In the genomic region with DNA sequence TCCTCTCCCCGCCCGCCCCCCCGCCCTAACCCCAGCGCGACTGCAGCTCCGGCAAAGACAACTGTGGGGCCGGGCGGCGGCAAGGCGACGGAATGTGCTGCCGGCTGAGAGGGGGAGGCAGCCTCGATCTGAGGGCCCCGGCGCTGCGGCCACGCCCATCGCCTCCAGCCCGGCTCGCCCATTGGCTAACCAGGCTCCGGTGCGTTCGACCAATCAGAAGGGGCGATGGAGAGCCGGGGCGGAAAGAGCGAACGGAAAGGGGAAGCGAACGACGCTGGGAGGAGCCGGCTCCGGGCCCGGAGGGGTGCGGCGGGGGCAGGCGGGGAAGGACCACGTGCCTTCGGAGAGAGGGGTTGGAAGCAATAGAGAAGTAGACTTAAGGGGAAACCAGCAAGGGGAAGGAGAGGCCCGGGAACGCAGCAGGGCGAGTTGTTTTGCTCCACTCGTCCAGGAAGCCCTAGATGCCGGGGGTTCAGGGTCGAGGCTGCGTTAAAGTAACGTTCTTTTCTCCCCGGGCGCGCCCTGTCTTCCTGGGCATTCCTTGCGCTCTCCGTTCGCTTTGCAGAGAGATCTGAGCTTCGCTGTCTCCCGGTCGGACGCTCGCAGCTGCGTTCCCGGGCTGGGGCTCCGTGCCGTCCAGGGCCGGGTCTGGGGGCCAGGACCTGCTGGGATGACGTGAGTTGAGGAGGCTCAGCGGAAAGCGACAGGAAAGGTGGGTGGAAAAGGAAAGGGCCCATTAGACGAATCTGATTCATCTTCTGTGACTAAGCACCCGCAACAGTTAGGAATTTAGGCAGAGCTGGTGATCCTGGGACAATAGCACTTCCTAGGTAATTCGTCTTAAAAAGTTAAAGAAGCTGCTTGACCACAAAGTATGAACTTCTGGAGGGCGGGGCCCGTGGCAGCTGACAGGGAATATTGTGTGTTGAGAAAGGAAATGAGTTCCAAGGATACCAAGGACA, we compare ENCODE assay signal across 8 cellular contexts. TPM values are rescaled to one million over a fixed set of nuclear protein-coding genes. Genes with fewer than 3 reads are reported as not detected.
DNase-seq lines count a peak whose midpoint lies in the region; ATAC-seq and TF ChIP-seq lines count a peak whose summit lies in the region.

A gene with protein sequence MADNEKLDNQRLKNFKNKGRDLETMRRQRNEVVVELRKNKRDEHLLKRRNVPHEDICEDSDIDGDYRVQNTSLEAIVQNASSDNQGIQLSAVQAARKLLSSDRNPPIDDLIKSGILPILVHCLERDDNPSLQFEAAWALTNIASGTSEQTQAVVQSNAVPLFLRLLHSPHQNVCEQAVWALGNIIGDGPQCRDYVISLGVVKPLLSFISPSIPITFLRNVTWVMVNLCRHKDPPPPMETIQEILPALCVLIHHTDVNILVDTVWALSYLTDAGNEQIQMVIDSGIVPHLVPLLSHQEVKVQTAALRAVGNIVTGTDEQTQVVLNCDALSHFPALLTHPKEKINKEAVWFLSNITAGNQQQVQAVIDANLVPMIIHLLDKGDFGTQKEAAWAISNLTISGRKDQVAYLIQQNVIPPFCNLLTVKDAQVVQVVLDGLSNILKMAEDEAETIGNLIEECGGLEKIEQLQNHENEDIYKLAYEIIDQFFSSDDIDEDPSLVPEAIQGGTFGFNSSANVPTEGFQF (minus strand): TSS at position 130 of the 962 bp plus-strand sequence. CDS start 289 bp downstream, outside the sequence.

- intact Hi-C loops in T-helper 2 cell treated with Interferon-gamma antibody and Interleukin-4, amounts not matched to agents 100 ng/mL and 5 ng/mL, for 36 hours (cut with micrococcal nuclease): loop anchor here (1.0 to 10.0 kb wide), 7 partner anchors 116 to 1921 kb away; partner anchors contain the start of genes C3orf80, GFM1, IFT80 and NMD3
- intact Hi-C loops in uterus (cut with DNase I; ENCODE audit: low total_unique reads): no loop called here

- DNase-seq in NCI-H187 treated with DMSO at 0.1 percent for 48 hours (lab: John Stamatoyannopoulos, UW) (peak; percentile 88), anterior cingulate cortex (lab: John Stamatoyannopoulos, UW) (peak; percentile 70 to 99 (median 96)), right atrium auricular region (ENCODE audit: low spot score) (peak; percentile 98), pulmonary artery endothelial cell (ENCODE audit: low read depth, low spot score) (peak; percentile 86), uterus (peak; percentile 96 to 97)

- H3K4me1 ChIP-seq in right atrium auricular region (peaks cover 0 to 48% of the 10 kb centered on the region in 2 donors), uterus (peaks cover 0 to 19% of the 10 kb centered on the region in 2 donors)

- no peaks in the 10 kb centered on the region for H3K27me3 ChIP-seq in right atrium auricular region
- H3K27me3 ChIP-seq in uterus: no peaks in the 10 kb centered on the region

- peak within 1 kb of the TSS; percentile 93 to 97 for H3K4me3 ChIP-seq in right atrium auricular region
- H3K4me3 ChIP-seq in uterus: peak within 1 kb of the TSS; percentile 87 to 95

- ATAC-seq in GM18499 (IDR thresholded peaks at IDR 0.05; ENCODE audit: insufficient read depth, unreplicated experiment): peak; percentile 74
- ATAC-seq in HG02943 (IDR thresholded peaks at IDR 0.05; ENCODE audit: low read depth, unreplicated experiment): peak; percentile 91

- peak within 1 kb of the TSS; percentile 98 to 99 for H3K27ac ChIP-seq in right atrium auricular region
- peak within 1 kb of the TSS; percentile 95 for H3K27ac ChIP-seq in uterus

- no peaks in the 10 kb centered on the region for H3K9me3 ChIP-seq in right atrium auricular region
- no peaks in the 10 kb centered on the region for H3K9me3 ChIP-seq in uterus

- H3K36me3 ChIP-seq in right atrium auricular region (no peaks in the 10 kb centered on the region), uterus (no peaks in the 10 kb centered on the region)

- peak; percentile 61 to 73 for TF ChIP-seq POLR2A in uterus (IDR thresholded peaks at IDR 0.05)

- TF ChIP-seq CTCF in right atrium auricular region (IDR thresholded peaks at IDR 0.05): no peak
- no peak for TF ChIP-seq CTCF in uterus (IDR thresholded peaks at IDR 0.05)

RNA-seq across cellular contexts. Expression of the gene that starts here (rescaled TPM):
- 42.9 and 52.9 TPM in 2 replicates for total RNA-seq in T-helper 2 cell treated with Interferon-gamma antibody and Interleukin-4, amounts not matched to agents 100 ng/mL and 5 ng/mL, for 36 hours
- 10 to 100 TPM; 36.1 to 44.4 TPM for total RNA-seq in right atrium auricular region
- total RNA-seq in pulmonary artery endothelial cell: 41.5 and 50.1 TPM in 2 replicates
- total RNA-seq in uterus: 10 to 100 TPM; 18.5 to 72.7 (median 33.5) TPM

Comparison
In these comparisons a context has a peak if more than half of its experiments do, and no peak if none do; other contexts are left out.
1. Peak in every context shown above with its lines: DNase-seq, ATAC-seq, H3K4me3 ChIP-seq and H3K27ac ChIP-seq.